In genomic region chr10:29735628-29736324, GRCh38 we compare ENCODE assay signal across 8 cellular contexts.
DNase-seq lines count a peak whose midpoint lies in the region; ATAC-seq and TF ChIP-seq lines count a peak whose summit lies in the region.

No MANE protein-coding gene starts in this region.

- peak; percentile 67 for TF ChIP-seq CTCF in lung (IDR thresholded peaks at IDR 0.05; ENCODE audit: control extremely low read depth, extremely low read depth)

- peaks cover 39% of the 10 kb centered on the region for H3K79me2 ChIP-seq in ACC112 (ENCODE audit: control insufficient read depth, insufficient read depth, low read length, unreplicated experiment)

- WGBS in lung, 2 donors: 0% methylated on average over 65 to 80 of the region's 80 CpGs

- H3K36me3 ChIP-seq in ACC112 (ENCODE audit: insufficient read depth, low read length) (no peaks in the 10 kb centered on the region), lung (ENCODE audit: control insufficient read depth in 2 of 2, insufficient read depth in 2 of 2, low read length in 2 of 2) (no peaks in the 10 kb centered on the region)

- DNase-seq in NCI-H226 (peak; percentile 13), dermis blood vessel endothelial cell (peak; percentile 90), lung (ENCODE audit: low spot score) (peak; percentile 92)
- peak; percentile 82 for DNase-seq in activated CD4-positive, alpha-beta T cell treated with anti-CD3 and anti-CD28 coated beads, Interleukin-2, amount 50 U/mL, for 1 hour
- DNase-seq in stimulated activated CD4-positive, alpha-beta T cell treated with anti-CD3 and anti-CD28 coated beads, TNF-alpha, amount 100 ng/mL, for 4 hours (ENCODE audit: low read depth in 3 of 3): peak; percentile 80

- H3K4me1 ChIP-seq in ACC112 (ENCODE audit: control insufficient read depth, insufficient read depth, low read length, unreplicated experiment) (peaks cover 21% of the 10 kb centered on the region), lung (ENCODE audit: control insufficient read depth in 2 of 2, insufficient read depth in 2 of 2, low read length in 2 of 2) (peaks cover 0 to 5% of the 10 kb centered on the region in 2 donors)

- ATAC-seq in GM18858 (IDR thresholded peaks at IDR 0.05; ENCODE audit: unreplicated experiment): peak; percentile 85
- ATAC-seq in HG03066 (IDR thresholded peaks at IDR 0.05; ENCODE audit: low read depth, unreplicated experiment): peak; percentile 82
- peak; percentile 86 for ATAC-seq in lung (ENCODE audit: insufficient read depth, low FRiP score)

- H2AFZ ChIP-seq in ACC112 (ENCODE audit: low read length, unreplicated experiment): peak overlapping the region; percentile 88

- H3K27me3 ChIP-seq in ACC112 (ENCODE audit: insufficient read depth, low read length) (no peaks in the 10 kb centered on the region), lung (ENCODE audit: control insufficient read depth, insufficient read depth) (no peaks in the 10 kb centered on the region)

- H3K27ac ChIP-seq in ACC112 (ENCODE audit: low read depth, low read length) (peak overlapping the region; percentile 46), lung (ENCODE audit: low read depth in 1 of 2, low read length in 1 of 2) (peak overlapping the region; percentile 96 to 97)

- H3K4me3 ChIP-seq in ACC112 (ENCODE audit: low read depth, low read length) (peak overlapping the region; percentile 83), lung (peak overlapping the region; percentile 90)

- H3K9me3 ChIP-seq in lung (ENCODE audit: control insufficient read depth in 2 of 2, insufficient read depth in 1 of 2, low read length in 1 of 2): no peaks in the 10 kb centered on the region

Comparison
In these comparisons a context has a peak if more than half of its experiments do, and no peak if none do; other contexts are left out.
1. Peak in every context shown above with its lines: DNase-seq, ATAC-seq, H3K4me3 ChIP-seq and H3K27ac ChIP-seq.
2. DNase-seq: peak in every context shown above with its lines; median percentile 92 in lung; 90 in dermis blood vessel endothelial cell; 82 in activated CD4-positive, alpha-beta T cell treated with anti-CD3 and anti-CD28 coated beads, Interleukin-2, amount 50 U/mL, for 1 hour; 80 in stimulated activated CD4-positive, alpha-beta T cell treated with anti-CD3 and anti-CD28 coated beads, TNF-alpha, amount 100 ng/mL, for 4 hours; 13 in NCI-H226.